ENCODE assay signal across 7 cellular contexts in genomic region chr14:60723218-60724079, GRCh38. TPM values are rescaled to one million over a fixed set of nuclear protein-coding genes. Genes with fewer than 3 reads are reported as not detected.
DNase-seq lines count a peak whose midpoint lies in the region; ATAC-seq, FAIRE-seq and TF ChIP-seq lines count a peak whose summit lies in the region.

No MANE protein-coding gene starts in this region.

- H3K36me3 ChIP-seq in HCT116 (ENCODE audit: control insufficient read depth in 1 of 2, insufficient read depth in 2 of 2, low read length in 2 of 2), result peaks cover 16 to 18% of the 10 kb centered on the region in 2 experiments; a peak in 3 of 4 replicates
- no peaks in the 10 kb centered on the region for H3K36me3 ChIP-seq in neutrophil

- H3K27me3 ChIP-seq in HCT116 (ENCODE audit: insufficient read depth, low read length) (no peaks in the 10 kb centered on the region), neutrophil (peaks cover 100% of the 10 kb centered on the region)

- no peak for FAIRE-seq in frontal cortex (lab: Jason Lieb, UNC)

- TF ChIP-seq RAD21 in HCT116 (IDR thresholded peaks at IDR 0.05; ENCODE audit: low read depth), result no peak

- peaks cover 17 to 18% of the 10 kb centered on the region in 2 experiments for H3K4me1 ChIP-seq in HCT116 (ENCODE audit: control insufficient read depth in 1 of 2, insufficient read depth in 2 of 2, low read length in 2 of 2)
- H3K4me1 ChIP-seq in neutrophil (ENCODE audit: control insufficient read depth in 1 of 2, insufficient read depth in 1 of 2, low read depth in 1 of 2, low read length in 1 of 2), result peaks cover 27 to 34% of the 10 kb centered on the region in 2 experiments

- TF ChIP-seq CTCF in HCT116 (IDR thresholded peaks at IDR 0.05 in 2 of 3, conservative IDR thresholded peaks at IDR 0.05 in 1 of 3; ENCODE audit: borderline replicate concordance in 1 of 3, insufficient read depth in 1 of 3, low read depth in 2 of 3, low read length in 2 of 3) (no peak), neutrophil (IDR thresholded peaks at IDR 0.05) (no peak)

- peaks cover 25% of the 10 kb centered on the region for H3K4me1 Mint-ChIP-seq in activated T-helper 1 cell treated with anti-CD3 and anti-CD28 coated beads, Interleukin-12 subunit alpha, Interleukin-12 subunit beta, Interleukin-2, Interleukin-4 antibody, amounts not matched to agents 30 ng/mL and 10 ng/mL and 1 ng/mL, durations not matched to agents 14 hours and 24 hours and 36 hours (ENCODE audit: low read depth)

- no peaks in the 10 kb centered on the region for H3K9me2 ChIP-seq in HCT116 (ENCODE audit: insufficient read depth)

- peak overlapping the region; percentile 88 for H3K27ac ChIP-seq in HCT116 (ENCODE audit: low read depth, low read length)
- H3K27ac ChIP-seq in neutrophil, result no peak overlapping the region

- intact Hi-C loops in HCT116 (cut with micrococcal nuclease), result loop anchor here (2.0 to 5.0 kb wide), 2 partner anchors 76 to 257 kb away; partner anchors contain the start of genes SIX1, SLC38A6 and TRMT5
- intact Hi-C loops in activated T-helper 1 cell treated with anti-CD3 and anti-CD28 coated beads, Interleukin-12 subunit alpha, Interleukin-12 subunit beta, Interleukin-2, Interleukin-4 antibody, amounts not matched to agents 30 ng/mL and 10 ng/mL and 1 ng/mL, durations not matched to agents 14 hours and 24 hours and 36 hours (cut with micrococcal nuclease), result loop anchor here (1.0 to 10.0 kb wide), 7 partner anchors 11 to 531 kb away; partner anchors contain the start of genes MNAT1, SLC38A6 and TRMT5

- POLR2A ChIA-PET in HCT116 (lab: Charles Lee), result interaction anchor here (0.5 to 1.4 kb wide), 2 partner anchors 9 to 23 kb away, joined by 3 to 6 read pairs; no protein-coding TSS in a partner anchor

- ATAC-seq in HCT116 (peak; percentile 14), GM18861 (IDR thresholded peaks at IDR 0.05; ENCODE audit: unreplicated experiment) (no peak)

- peaks cover 75% of the 10 kb centered on the region for H3K27me3 Mint-ChIP-seq in activated T-helper 1 cell treated with anti-CD3 and anti-CD28 coated beads, Interleukin-12 subunit alpha, Interleukin-12 subunit beta, Interleukin-2, Interleukin-4 antibody, amounts not matched to agents 30 ng/mL and 10 ng/mL and 1 ng/mL, durations not matched to agents 14 hours and 24 hours and 36 hours (ENCODE audit: insufficient read depth)

- DNase-seq in G401 (ENCODE audit: low spot score) (peak; percentile 58), HCT116 (ENCODE audit: low read depth, low spot score) (no peak), NCI-H226 (peak; percentile 22), frontal cortex (ENCODE audit: low spot score in 2 of 2) (peak; percentile 25 to 40)
- DNase-seq in activated T-helper 1 cell treated with anti-CD3 and anti-CD28 coated beads, Interleukin-12 subunit alpha, Interleukin-12 subunit beta, Interleukin-2, Interleukin-4 antibody, amounts not matched to agents 30 ng/mL and 10 ng/mL and 1 ng/mL, durations not matched to agents 14 hours and 24 hours and 36 hours (ENCODE audit: low spot score), result peak; percentile 11

- peak overlapping the region; percentile 50 for H2AFZ ChIP-seq in HCT116 (ENCODE audit: low read depth, low read length, poor library complexity, severe bottlenecking)

- no peaks in the 10 kb centered on the region for H4K20me1 ChIP-seq in HCT116 (ENCODE audit: insufficient read depth)

- no peaks in the 10 kb centered on the region for H3K36me3 Mint-ChIP-seq in activated T-helper 1 cell treated with anti-CD3 and anti-CD28 coated beads, Interleukin-12 subunit alpha, Interleukin-12 subunit beta, Interleukin-2, Interleukin-4 antibody, amounts not matched to agents 30 ng/mL and 10 ng/mL and 1 ng/mL, durations not matched to agents 14 hours and 24 hours and 36 hours (ENCODE audit: low read depth)

- peak overlapping the region; percentile 98 for H3K4me2 ChIP-seq in HCT116 (ENCODE audit: low read length)

- in situ Hi-C loops in G401 (cut with HindIII; ENCODE audit: low sequenced_read_pairs), result no loop called here

- TF ChIP-seq POLR2A in HCT116 (IDR thresholded peaks at IDR 0.05; ENCODE audit: borderline replicate concordance, extremely low read depth, insufficient read depth, insufficient read length), result no peak

- BruUV-seq in HCT116 (replicated peaks; lab: Mats Ljungman, UMichigan), result TSS peak; percentile 45

- peak overlapping the region; percentile 67 for H3K27ac Mint-ChIP-seq in activated T-helper 1 cell treated with anti-CD3 and anti-CD28 coated beads, Interleukin-12 subunit alpha, Interleukin-12 subunit beta, Interleukin-2, Interleukin-4 antibody, amounts not matched to agents 30 ng/mL and 10 ng/mL and 1 ng/mL, durations not matched to agents 14 hours and 24 hours and 36 hours

- H3K4me3 Mint-ChIP-seq in activated T-helper 1 cell treated with anti-CD3 and anti-CD28 coated beads, Interleukin-12 subunit alpha, Interleukin-12 subunit beta, Interleukin-2, Interleukin-4 antibody, amounts not matched to agents 30 ng/mL and 10 ng/mL and 1 ng/mL, durations not matched to agents 14 hours and 24 hours and 36 hours, result peak overlapping the region; percentile 91

- CTCF ChIA-PET in HCT116 (lab: Charles Lee), result no interaction called here

- peak overlapping the region; percentile 81 for H3K9ac ChIP-seq in HCT116 (ENCODE audit: low read length)

- H3K9me3 Mint-ChIP-seq in activated T-helper 1 cell treated with anti-CD3 and anti-CD28 coated beads, Interleukin-12 subunit alpha, Interleukin-12 subunit beta, Interleukin-2, Interleukin-4 antibody, amounts not matched to agents 30 ng/mL and 10 ng/mL and 1 ng/mL, durations not matched to agents 14 hours and 24 hours and 36 hours, result no peaks in the 10 kb centered on the region

- peaks cover 48% of the 10 kb centered on the region for H3K79me2 ChIP-seq in HCT116 (ENCODE audit: insufficient read depth, low read length)

- RAD21 ChIA-PET in HCT116 (lab: Charles Lee; ENCODE audit: low non-redundant PET in 1 of 2, low total read pairs in 2 of 2, uncharacterized antibody in 2 of 2, unreplicated experiment in 2 of 2), result interaction anchor here in 1 of 2 experiments (0.6 to 0.7 kb wide), 2 partner anchors 133 to 474 kb away, joined by 3 to 5 read pairs; partner anchors contain the start of gene PPM1A

- H3K4me3 ChIP-seq in HCT116 (replicated peaks in 1 of 2; ENCODE audit: low read depth in 1 of 2, low read length in 2 of 2) (peak overlapping the region; percentile 77 to 79), neutrophil (ENCODE audit: low read depth in 1 of 2, low read length in 1 of 2) (peak overlapping the region; percentile 42 to 52)

- H3K9me3 ChIP-seq in HCT116 (ENCODE audit: control insufficient read depth in 1 of 2, insufficient read depth in 1 of 2, low read depth in 1 of 2, low read length in 2 of 2) (no peaks in the 10 kb centered on the region), neutrophil (no peaks in the 10 kb centered on the region)

TF ChIP-seq in HCT116, 20 proteins besides CTCF, POLR2A, EP300 and RAD21 (continues in another document):
- no peak for TF ChIP-seq REST (IDR thresholded peaks at IDR 0.05; ENCODE audit: low read depth)
- no peak for TF ChIP-seq CBX3 (IDR thresholded peaks at IDR 0.05; ENCODE audit: low read depth)
- 0 out of 2 replicates have a peak, but pooled peaks have one; percentile 31 for TF ChIP-seq POLR2AphosphoS5 (IDR thresholded peaks at IDR 0.05; ENCODE audit: low read depth, low read length)
- no peak for TF ChIP-seq FOSL1 (IDR thresholded peaks at IDR 0.05; ENCODE audit: low read depth)
- no peak for TF ChIP-seq SP1 (IDR thresholded peaks at IDR 0.05; ENCODE audit: low read depth)
- TF ChIP-seq ZFX (IDR thresholded peaks at IDR 0.05), result 0 out of 2 replicates have a peak, but pooled peaks have one; percentile 26
- TF ChIP-seq SIN3A (IDR thresholded peaks at IDR 0.05; ENCODE audit: low read depth), result 0 out of 2 replicates have a peak, but pooled peaks have one; percentile 2
- peak; percentile 24 for TF ChIP-seq TCF7L2 (IDR thresholded peaks at IDR 0.05; ENCODE audit: borderline replicate concordance, extremely low read depth, insufficient read depth, insufficient read length)
- TF ChIP-seq EZH2phosphoT487 (IDR thresholded peaks at IDR 0.05; ENCODE audit: borderline replicate concordance), result no peak
- no peak for TF ChIP-seq CEBPB (IDR thresholded peaks at IDR 0.05; ENCODE audit: low read depth)

RNA-seq across cellular contexts. Expression of gene SIX4, which starts 0.7 kb away (rescaled TPM):
- total RNA-seq in G401 (2014; rRNA removed; shearing (Covaris generic)), result 20.5 and 22.1 TPM in 2 replicates
- total RNA-seq in HCT116 (2021; ENCODE audit: unreplicated experiment), result 24.5 TPM
- 9.9 and 11.0 TPM in 2 replicates for polyA plus RNA-seq in HCT116 (2012)
- total RNA-seq in activated T-helper 1 cell treated with anti-CD3 and anti-CD28 coated beads, Interleukin-12 subunit alpha, Interleukin-12 subunit beta, Interleukin-2, Interleukin-4 antibody, amounts not matched to agents 30 ng/mL and 10 ng/mL and 1 ng/mL, durations not matched to agents 14 hours and 24 hours and 36 hours, result 0.57 and 1.1 TPM in 2 replicates
- 0.41 TPM for total RNA-seq in frontal cortex

RNA-seq across cellular contexts. Expression of gene MNAT1, which starts 11.1 kb away (rescaled TPM):
- total RNA-seq in G401 (2014; rRNA removed; shearing (Covaris generic)), result 115 and 185 TPM in 2 replicates
- 49.3 TPM for total RNA-seq in HCT116 (2021; ENCODE audit: unreplicated experiment)
- polyA plus RNA-seq in HCT116 (2012), result 25.6 and 32.8 TPM in 2 replicates
- total RNA-seq in activated T-helper 1 cell treated with anti-CD3 and anti-CD28 coated beads, Interleukin-12 subunit alpha, Interleukin-12 subunit beta, Interleukin-2, Interleukin-4 antibody, amounts not matched to agents 30 ng/mL and 10 ng/mL and 1 ng/mL, durations not matched to agents 14 hours and 24 hours and 36 hours, result 45.1 and 51.2 TPM in 2 replicates
- 76.2 TPM for total RNA-seq in frontal cortex

Comparison
In these comparisons a context has a peak if more than half of its experiments do, and no peak if none do; other contexts are left out.
1. RNA of gene SIX4, which starts 0.7 kb away (total RNA-seq): 24.5 TPM in HCT116 (single experiment) and 20.5 to 22.1 TPM in G401; 0.57 to 1.1 TPM in activated T-helper 1 cell treated with anti-CD3 and anti-CD28 coated beads, Interleukin-12 subunit alpha, Interleukin-12 subunit beta, Interleukin-2, Interleukin-4 antibody, amounts not matched to agents 30 ng/mL and 10 ng/mL and 1 ng/mL, durations not matched to agents 14 hours and 24 hours and 36 hours and 0.41 TPM in frontal cortex (single experiment); every median in the first group is over 10 times any median in the second.